8 cellular contexts compared by ENCODE assay signal in the genomic region with DNA sequence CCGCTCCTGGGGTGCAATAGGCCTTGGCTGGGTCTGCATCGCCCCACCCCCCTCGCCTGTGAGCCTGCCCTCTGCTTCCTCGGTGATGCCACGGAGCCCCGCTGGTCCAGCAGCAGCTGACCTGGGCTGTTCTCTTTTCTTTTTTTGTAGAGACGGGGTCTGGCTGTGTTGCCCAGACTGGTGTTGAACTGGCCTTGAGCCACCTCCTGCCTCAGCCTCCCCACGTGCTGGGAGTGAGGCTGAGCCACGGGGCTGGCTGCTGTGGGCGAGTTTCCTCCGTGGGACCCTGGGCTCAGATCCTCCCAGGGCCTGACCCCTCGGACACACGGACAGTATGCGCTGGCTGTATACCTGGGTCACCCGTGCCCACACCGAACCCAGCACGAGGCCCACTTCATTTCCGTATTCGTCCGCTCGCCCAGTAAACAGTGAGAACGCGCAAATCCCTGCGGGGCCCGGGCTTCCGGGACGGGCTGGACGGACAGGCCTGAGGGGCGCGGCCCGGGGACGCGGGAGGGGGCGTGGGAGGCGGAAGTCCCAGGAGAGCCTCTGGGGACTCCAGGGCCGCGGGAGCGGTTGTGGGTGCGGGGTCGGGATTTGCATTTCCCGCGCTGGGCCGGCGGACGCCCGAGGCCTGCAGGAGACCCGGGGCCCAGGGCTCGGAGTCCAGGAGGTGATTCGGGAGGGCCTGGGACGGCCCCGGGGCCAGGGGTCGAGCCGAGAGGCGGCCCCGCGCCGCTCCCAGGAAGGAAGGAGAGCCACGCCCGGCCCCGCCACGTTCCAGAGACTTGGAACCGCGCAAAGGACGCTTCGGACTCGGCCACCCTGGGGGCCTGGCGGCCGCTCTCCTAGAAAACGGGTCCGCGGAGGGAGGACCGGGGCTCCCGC. TPM values are rescaled to one million over a fixed set of nuclear protein-coding genes. Genes with fewer than 3 reads are reported as not detected.
DNase-seq lines count a peak whose midpoint lies in the region; ATAC-seq and TF ChIP-seq lines count a peak whose summit lies in the region.

No MANE protein-coding gene starts in this region.

- TF ChIP-seq CTCF in thoracic aorta (IDR thresholded peaks at IDR 0.05) = no peak

- H3K36me3 Mint-ChIP-seq in T-helper 17 cell (ENCODE audit: low read depth) = no peaks in the 10 kb centered on the region

- H3K27ac ChIP-seq in thoracic aorta = no peak overlapping the region

- peaks cover 17% of the 10 kb centered on the region for H3K4me1 Mint-ChIP-seq in T-helper 17 cell

- peak overlapping the region; percentile 84 for H3K27ac Mint-ChIP-seq in T-helper 17 cell

- no peaks in the 10 kb centered on the region for H3K36me3 ChIP-seq in thoracic aorta

- in situ Hi-C loops in KBM-7 (cut with MboI; ENCODE audit: low pct_unique_long_range_greater_than_20kb, low sequenced_read_pairs) = no loop called here

- DNase-seq in T-helper 17 cell (no peak), hepatic stellate cell (ENCODE audit: low spot score) (peak; percentile 71), thoracic aorta (ENCODE audit: low spot score) (no peak), KBM-7 (no peak), Kasumi-1 (lab: John Stamatoyannopoulos, UW) (no peak)
- DNase-seq in effector CD8-positive, alpha-beta T cell (lab: John Stamatoyannopoulos, UW) = no peak

- ATAC-seq in GM19468 (IDR thresholded peaks at IDR 0.05; ENCODE audit: extremely low read depth, unreplicated experiment) = peak; percentile 51
- no peak for ATAC-seq in T-helper 17 cell
- ATAC-seq in thoracic aorta (ENCODE audit: insufficient number of reproducible peaks, low FRiP score, low read depth) = peak; percentile 12
- ATAC-seq in HG03378 (IDR thresholded peaks at IDR 0.05; ENCODE audit: unreplicated experiment) = no peak

- no peaks in the 10 kb centered on the region for H3K9me3 ChIP-seq in T-helper 17 cell (ENCODE audit: control insufficient read depth, low read length, poor library complexity, severe bottlenecking)
- H3K9me3 ChIP-seq in thoracic aorta = no peaks in the 10 kb centered on the region

- peak overlapping the region; percentile 77 for H3K4me3 ChIP-seq in thoracic aorta

- peaks cover 10% of the 10 kb centered on the region for H3K27me3 Mint-ChIP-seq in T-helper 17 cell

- H3K4me1 ChIP-seq in thoracic aorta (ENCODE audit: control insufficient read depth in 1 of 2, low read depth in 2 of 2) = peaks cover 11 to 23% of the 10 kb centered on the region in 2 donors

- no peaks in the 10 kb centered on the region for H3K27me3 ChIP-seq in thoracic aorta (replicated peaks; ENCODE audit: insufficient read depth)

- peak overlapping the region; percentile 9 for H3K4me3 Mint-ChIP-seq in T-helper 17 cell

RNA-seq across cellular contexts. Expression of a gene that starts 57.8 kb away (rescaled TPM):
- total RNA-seq in T-helper 17 cell (100 to 1,000 TPM; 266 to 278 TPM), thoracic aorta (100 to 1,000 TPM; 116 to 154 TPM)

Comparison
In these comparisons a context has a peak if more than half of its experiments do, and no peak if none do; other contexts are left out.
1. ATAC-seq: peak in GM19468 (single experiment) and thoracic aorta (single experiment); none in T-helper 17 cell (single experiment) and HG03378 (single experiment).